Comparison of ENCODE assay signal across 16 cellular contexts in the genomic region with DNA sequence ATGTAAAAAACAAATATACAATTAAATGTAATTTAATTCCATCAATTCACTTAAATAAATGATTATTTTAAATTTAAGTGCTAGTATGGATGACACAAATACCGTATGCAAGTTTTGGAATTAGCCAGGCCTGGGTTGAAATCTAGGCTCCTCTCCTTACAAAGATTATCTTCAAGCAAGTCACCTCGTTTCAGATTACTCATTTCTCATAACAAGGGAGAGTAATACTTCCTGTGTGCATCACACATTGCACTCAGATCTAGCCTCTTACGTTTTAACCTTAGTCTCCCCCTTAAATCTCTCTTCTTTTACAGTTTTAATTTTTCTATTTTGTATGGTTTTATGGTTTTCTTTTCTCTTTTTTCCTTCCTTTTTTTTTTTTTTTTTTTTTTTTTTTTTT.
"Had no signal": no experiment of that assay in that cellular context is flagged by ENCODE, and none has a peak within 500 bp of the region (broad histone marks: within the 10 kb centered on the region; RNA-seq: fewer than 3 reads in every experiment).

No MANE protein-coding gene starts in this region.

- H3K9me3 ChIP-seq: lower lobe of right lung, prostate gland had no signal

- H3K4me1 Mint-ChIP-seq: naive thymus-derived CD8-positive, alpha-beta T cell; stimulated activated naive CD8-positive, alpha-beta T cell treated with anti-CD3 and anti-CD28 coated beads, Interleukin-15, amount 100 ng/mL, for 72 hours had no signal

- DNase-seq: activated CD4-positive, alpha-beta T cell treated with anti-CD3 and anti-CD28 coated beads, Interleukin-2, amount 50 U/mL, for 1 hour; activated CD4-positive, CD25-positive, alpha-beta regulatory T cell treated with anti-CD3 and anti-CD28 coated beads, Interleukin-2, amount 50 U/mL, for 72 hours; activated effector memory CD4-positive, alpha-beta T cell treated with anti-CD3 and anti-CD28 coated beads, Interleukin-2, amount 50 U/mL, for 16 hours; activated naive CD4-positive, alpha-beta T cell treated with anti-CD3 and anti-CD28 coated beads, Interleukin-2, amount 50 U/mL, for 16 hours; activated T-cell treated with anti-CD3 and anti-CD28 coated beads, Interleukin-2, amount 50 U/mL, for 72 hours; aorta; cerebellar nuclear complex; effector CD4-positive, alpha-beta T cell; left cardiac atrium; lower lobe of right lung; naive thymus-derived CD8-positive, alpha-beta T cell; stimulated activated naive CD8-positive, alpha-beta T cell treated with anti-CD3 and anti-CD28 coated beads, Interleukin-15, amount 100 ng/mL, for 72 hours; T1000 had no signal

- H3K27ac Mint-ChIP-seq: activated T-cell treated with anti-CD3 and anti-CD28 coated beads, Interleukin-2, amount 50 U/mL, for 72 hours; naive thymus-derived CD8-positive, alpha-beta T cell; stimulated activated naive CD8-positive, alpha-beta T cell treated with anti-CD3 and anti-CD28 coated beads, Interleukin-15, amount 100 ng/mL, for 72 hours; type B pancreatic cell had no signal

- H3K27me3 Mint-ChIP-seq: naive thymus-derived CD8-positive, alpha-beta T cell; stimulated activated naive CD8-positive, alpha-beta T cell treated with anti-CD3 and anti-CD28 coated beads, Interleukin-15, amount 100 ng/mL, for 72 hours had no signal

- ATAC-seq: activated T-cell treated with anti-CD3 and anti-CD28 coated beads, Interleukin-2, amount 50 U/mL, for 72 hours; left cardiac atrium; lower lobe of right lung; naive thymus-derived CD8-positive, alpha-beta T cell; right cardiac atrium; stimulated activated naive CD8-positive, alpha-beta T cell treated with anti-CD3 and anti-CD28 coated beads, Interleukin-15, amount 100 ng/mL, for 72 hours had no signal

- H3K36me3 ChIP-seq: lower lobe of right lung, prostate gland had no signal

- H3K36me3 Mint-ChIP-seq: naive thymus-derived CD8-positive, alpha-beta T cell; type B pancreatic cell had no signal

- H3K27ac ChIP-seq: lower lobe of right lung, prostate gland had no signal

- H3K4me3 ChIP-seq: lower lobe of right lung, prostate gland had no signal

- H3K9me3 Mint-ChIP-seq: stimulated activated naive CD8-positive, alpha-beta T cell treated with anti-CD3 and anti-CD28 coated beads, Interleukin-15, amount 100 ng/mL, for 72 hours; type B pancreatic cell had no signal

- H3K4me3 Mint-ChIP-seq: activated T-cell treated with anti-CD3 and anti-CD28 coated beads, Interleukin-2, amount 50 U/mL, for 72 hours; naive thymus-derived CD8-positive, alpha-beta T cell; stimulated activated naive CD8-positive, alpha-beta T cell treated with anti-CD3 and anti-CD28 coated beads, Interleukin-15, amount 100 ng/mL, for 72 hours; type B pancreatic cell had no signal

- H3K4me1 ChIP-seq: lower lobe of right lung, prostate gland had no signal
